ENCODE assay signal across 18 cellular contexts in genomic region chr2:3037196-3038194, GRCh38.
"Had no signal": no experiment of that assay in that cellular context is flagged by ENCODE, and none has a peak within 500 bp of the region (broad histone marks: within the 10 kb centered on the region; RNA-seq: fewer than 3 reads in every experiment).

No MANE protein-coding gene starts in this region.

- H3K27me3 ChIP-seq: colonic mucosa, neutrophil, uterus had no signal

- H3K27ac Mint-ChIP-seq: immature natural killer cell had no signal

- H3K9me3 ChIP-seq: colonic mucosa, esophagus squamous epithelium, left lung, lower lobe of right lung, neutrophil, stomach, thoracic aorta, uterus had no signal

- H3K36me3 ChIP-seq: colonic mucosa, esophagus squamous epithelium, left lung, lower lobe of right lung, neutrophil, stomach, thoracic aorta, uterus had no signal

- H3K4me3 Mint-ChIP-seq: immature natural killer cell; naive thymus-derived CD8-positive, alpha-beta T cell had no signal

- H3K4me3 ChIP-seq: colonic mucosa, esophagus squamous epithelium, left lung, lower lobe of right lung, stomach, thoracic aorta, uterus had no signal

- H3K36me3 Mint-ChIP-seq: immature natural killer cell; naive thymus-derived CD8-positive, alpha-beta T cell had no signal

- H3K27ac ChIP-seq: colonic mucosa, esophagus squamous epithelium, left lung, lower lobe of right lung, neutrophil, stomach, thoracic aorta, uterus had no signal

- DNase-seq: colonic mucosa; effector CD8-positive, alpha-beta T cell; esophagus squamous epithelium; foreskin fibroblast; immature natural killer cell; left lung; lower lobe of right lung; mesenchymal stem cell; naive thymus-derived CD8-positive, alpha-beta T cell; right cardiac atrium; small intestine; stimulated activated CD4-positive, alpha-beta T cell treated with anti-CD3 and anti-CD28 coated beads, Interleukin-12 subunit alpha, Interleukin-12 subunit beta, amount 100 ng/mL, for 4 hours; stimulated activated naive CD4-positive, alpha-beta T cell; stomach; substantia nigra; uterus had no signal

- ATAC-seq: left lung; lower lobe of right lung; naive thymus-derived CD8-positive, alpha-beta T cell; right cardiac atrium had no signal

- H3K4me1 ChIP-seq: colonic mucosa, esophagus squamous epithelium, left lung, lower lobe of right lung, uterus had no signal

- H3K4me1 Mint-ChIP-seq: immature natural killer cell had no signal
